11 cellular contexts compared by ENCODE assay signal in genomic region chr3:194730369-194730768, GRCh38. TPM values are rescaled to one million over a fixed set of nuclear protein-coding genes. Genes with fewer than 3 reads are reported as not detected.
DNase-seq lines count a peak whose midpoint lies in the region; ATAC-seq and TF ChIP-seq lines count a peak whose summit lies in the region.
"Had no signal": no experiment of that assay in that cellular context is flagged by ENCODE, and none has a peak within 500 bp of the region (broad histone marks: within the 10 kb centered on the region; RNA-seq: fewer than 3 reads in every experiment).

No MANE protein-coding gene starts in this region.

- peaks cover 0 to 3% (median 1%) of the 10 kb centered on the region in 4 donors for H3K9me3 ChIP-seq in Peyer's patch

- no peak overlapping the region for H3K27ac ChIP-seq in Peyer's patch

- TF ChIP-seq CTCF in Peyer's patch (IDR thresholded peaks at IDR 0.05): no peak
- TF ChIP-seq CTCF in GM10266 (IDR thresholded peaks at IDR 0.05; ENCODE audit: control insufficient read depth, insufficient read depth, low read depth, missing control alignments): no peak

- TF ChIP-seq POLR2A in Peyer's patch (IDR thresholded peaks at IDR 0.05): peak in 1 of 2 donors; percentile 18

- no peak overlapping the region for H3K4me3 ChIP-seq in Peyer's patch

- in situ Hi-C loops in Caki2 (cut with HindIII; ENCODE audit: low pct_unique_long_range_greater_than_20kb, low sequenced_read_pairs): no loop called here

- ATAC-seq in GM21367 (IDR thresholded peaks at IDR 0.05; ENCODE audit: unreplicated experiment): no peak
- ATAC-seq: CD8-positive, alpha-beta T cell; natural killer cell had no signal

- H3K27me3 ChIP-seq in Peyer's patch: no peaks in the 10 kb centered on the region

- no peaks in the 10 kb centered on the region for H3K4me1 ChIP-seq in Peyer's patch

- DNase-seq in Caki2 (ENCODE audit: low read depth): peak; percentile 96
- DNase-seq in NCI-H1105 (lab: John Stamatoyannopoulos, UW): peak; percentile 94
- DNase-seq in Peyer's patch: peak in 2 of 3 donors; percentile 63 to 71
- peak; percentile 76 for DNase-seq in kidney tubule cell (ENCODE audit: low spot score)
- no peak for DNase-seq in mesenteric fat pad (ENCODE audit: low spot score)
- DNase-seq in GOT3 (lab: John Stamatoyannopoulos, UW): no peak
- DNase-seq in GM10266 (ENCODE audit: extremely low spot score): no peak
- DNase-seq: activated CD4-positive, alpha-beta T cell treated with anti-CD3 and anti-CD28 coated beads, Interleukin-2, amount 50 U/mL, for 4 hours; CD8-positive, alpha-beta T cell; natural killer cell had no signal

- no peaks in the 10 kb centered on the region for H3K36me3 ChIP-seq in Peyer's patch

RNA-seq across cellular contexts. Expression of gene FAM43A, which starts 44.7 kb away (rescaled TPM):
- 2.9 and 7.5 TPM in 2 replicates for total RNA-seq in Caki2 (2014; rRNA removed; shearing (Covaris generic); ENCODE audit: low replicate concordance)
- 10 to 100 TPM in 1 of 4 donors, 1 to 10 TPM in 3; 4.1 to 27.5 (median 8.9) TPM for total RNA-seq in Peyer's patch
- total RNA-seq in mesenteric fat pad: 22.3 TPM

RNA-seq across cellular contexts. Expression of gene LSG1, which starts 58.4 kb away (rescaled TPM):
- total RNA-seq in Caki2 (2014; rRNA removed; shearing (Covaris generic); ENCODE audit: low replicate concordance): 39.6 and 47.8 TPM in 2 replicates
- 100 to 1,000 TPM in 1 of 4 donors, 10 to 100 TPM in 3; 42.9 to 120 (median 81.9) TPM for total RNA-seq in Peyer's patch
- total RNA-seq in mesenteric fat pad: 37.6 TPM

Comparison
In these comparisons a context has a peak if more than half of its experiments do, and no peak if none do; other contexts are left out.
1. DNase-seq: peak in Caki2 (single experiment), NCI-H1105 (single experiment), Peyer's patch (2 of 3) and kidney tubule cell (single experiment); none in mesenteric fat pad (single experiment), GOT3 (single experiment) and GM10266 (single experiment).